17 cellular contexts compared by ENCODE assay signal in genomic region chrX:133639726-133640125, GRCh38.
DNase-seq lines count a peak whose midpoint lies in the region; ATAC-seq and TF ChIP-seq lines count a peak whose summit lies in the region.
"Had no signal": no experiment of that assay in that cellular context is flagged by ENCODE, and none has a peak within 500 bp of the region (broad histone marks: within the 10 kb centered on the region; RNA-seq: fewer than 3 reads in every experiment).

No MANE protein-coding gene starts in this region.

- H4K8ac ChIP-seq in mesendoderm (ENCODE audit: low read depth, low read length), result no peak overlapping the region

- H3K4me1 Mint-ChIP-seq in endodermal cell (peaks cover 28% of the 10 kb centered on the region), type B pancreatic cell (ENCODE audit: unreplicated experiment) (peaks cover 35% of the 10 kb centered on the region)

- H3K9me3 Mint-ChIP-seq in endodermal cell, result no peaks in the 10 kb centered on the region
- no peaks in the 10 kb centered on the region for H3K9me3 Mint-ChIP-seq in type B pancreatic cell
- H3K9me3 Mint-ChIP-seq: CD8-positive, alpha-beta T cell had no signal

- H3K27ac ChIP-seq in PC-3 (ENCODE audit: low read length) (peak overlapping the region; percentile 93; the same call in 1 of the 2 replicates), endodermal cell (ENCODE audit: low read depth, low read length) (peak overlapping the region; percentile 87), mesendoderm (ENCODE audit: low read depth, low read length) (peak overlapping the region; percentile 84)
- H3K27ac ChIP-seq: PC-9 had no signal

- no peak overlapping the region for H2BK5ac ChIP-seq in mesendoderm (ENCODE audit: low read length)

- H3K27me3 Mint-ChIP-seq in endodermal cell (ENCODE audit: insufficient read depth), result no peaks in the 10 kb centered on the region
- no peaks in the 10 kb centered on the region for H3K27me3 Mint-ChIP-seq in type B pancreatic cell

- whole genome bisulfite sequencing in endodermal cell (ENCODE audit: insufficient coverage in 1 of 2, insufficient read length in 1 of 2), 2 experiments, result 69% methylated on average over 2 of the region's 2 CpGs; no CpG with 5 or more reads in 1 of the 2 experiments
- WGBS in mesendoderm (ENCODE audit: extremely low coverage, insufficient coverage, low lambda C conversion rate), result no CpG with 5 or more reads among the region's 2 CpGs

- H2AK5ac ChIP-seq in mesendoderm (ENCODE audit: low read length), result no peak overlapping the region

- H3K4me3 ChIP-seq in PC-3 (ENCODE audit: low read length) (no peak overlapping the region), endodermal cell (ENCODE audit: low read length) (no peak overlapping the region), mesendoderm (ENCODE audit: low read length) (no peak overlapping the region)
- H3K4me3 ChIP-seq: K562, PC-9 had no signal

- no peaks in the 10 kb centered on the region for H4K20me1 ChIP-seq in PC-3 (ENCODE audit: low read length)

- H3K23ac ChIP-seq in mesendoderm (ENCODE audit: low read length), result no peak overlapping the region

- H3K27ac Mint-ChIP-seq in endodermal cell (peak overlapping the region; percentile 41), type B pancreatic cell (peak overlapping the region; percentile 64)
- H3K27ac Mint-ChIP-seq: CD8-positive, alpha-beta T cell had no signal

- ATAC-seq in PC-3, result no peak
- ATAC-seq in HG02885 (IDR thresholded peaks at IDR 0.05; ENCODE audit: poor library complexity, unreplicated experiment), result no peak
- ATAC-seq in HG03280 (IDR thresholded peaks at IDR 0.05; ENCODE audit: unreplicated experiment), result no peak
- ATAC-seq: CD8-positive, alpha-beta T cell; K562; Right ventricle myocardium inferior had no signal

- POLR2A ChIA-PET in PC-3 (lab: Charles Lee; ENCODE audit: unreplicated experiment), result no interaction called here

- H3K9me2 ChIP-seq in PC-3 (replicated peaks; ENCODE audit: low read length), result no peaks in the 10 kb centered on the region
- H3K9me2 ChIP-seq: SK-N-SH had no signal

- CTCF ChIA-PET in PC-3 (lab: Charles Lee), result no interaction called here

- no peak overlapping the region for H3K56ac ChIP-seq in mesendoderm (ENCODE audit: low read length)

- H2BK15ac ChIP-seq in mesendoderm (replicated peaks; ENCODE audit: low read depth), result no peak overlapping the region

- no peak overlapping the region for H4K5ac ChIP-seq in mesendoderm (ENCODE audit: low read length)

- H2BK120ac ChIP-seq in mesendoderm (ENCODE audit: low read depth, low read length), result no peak overlapping the region

- no peak for TF ChIP-seq CTCF in PC-3 (conservative IDR thresholded peaks at IDR 0.05; ENCODE audit: low read depth, low read length)
- no peak for TF ChIP-seq CTCF in endodermal cell (conservative IDR thresholded peaks at IDR 0.05)
- no peak for TF ChIP-seq CTCF in type B pancreatic cell (conservative IDR thresholded peaks at IDR 0.05)

- H3K4me1 ChIP-seq in PC-3 (ENCODE audit: insufficient read depth, low read length), result peaks cover 30% of the 10 kb centered on the region
- no peaks in the 10 kb centered on the region for H3K4me1 ChIP-seq in endodermal cell (ENCODE audit: control insufficient read depth, insufficient read depth, low read length)
- no peaks in the 10 kb centered on the region for H3K4me1 ChIP-seq in mesendoderm (ENCODE audit: control insufficient read depth, low read depth, low read length)

- intact Hi-C loops in PC-3 (cut with micrococcal nuclease), result loop anchor here (2.0 to 5.0 kb wide), 2 partner anchors 42 to 59 kb away; no protein-coding TSS in a partner anchor

- H3K9ac ChIP-seq in PC-3 (ENCODE audit: low read length), result no peak overlapping the region
- H3K9ac ChIP-seq in endodermal cell (ENCODE audit: extremely low read depth, low read length, poor library complexity, severe bottlenecking), result no peak overlapping the region
- no peak overlapping the region for H3K9ac ChIP-seq in mesendoderm (ENCODE audit: low read length)
- H3K9ac ChIP-seq: SK-N-SH had no signal

- H3K79me2 ChIP-seq in PC-3 (ENCODE audit: low read length), result no peaks in the 10 kb centered on the region
- H3K79me2 ChIP-seq in mesendoderm (ENCODE audit: control insufficient read depth, insufficient read depth, low read length), result no peaks in the 10 kb centered on the region

- DNase-seq in PC-3 (no peak), endodermal cell (no peak), mesendoderm (peak; percentile 18), type B pancreatic cell (ENCODE audit: extremely low spot score, unreplicated experiment) (no peak), NCI-H345 (lab: John Stamatoyannopoulos, UW) (no peak)
- DNase-seq: CD8-positive, alpha-beta T cell; DMS 273 treated with DMSO at 0.1 percent for 48 hours; HCEC 1CT; NCI-H1436 treated with DMSO at 0.1 percent for 48 hours; NCI-H2081; NCI-H526; SK-N-SH had no signal

- no peaks in the 10 kb centered on the region for H3K79me1 ChIP-seq in mesendoderm (ENCODE audit: low read length)

- no peak overlapping the region for H3K4ac ChIP-seq in mesendoderm (ENCODE audit: low read depth, low read length)

- H3K9me3 ChIP-seq in PC-3 (ENCODE audit: low read length) (no peaks in the 10 kb centered on the region), endodermal cell (ENCODE audit: control insufficient read depth, low read length) (no peaks in the 10 kb centered on the region)
- H3K9me3 ChIP-seq: SK-N-SH had no signal

- H3K27me3 ChIP-seq in PC-3 (ENCODE audit: low read length) (no peaks in the 10 kb centered on the region), endodermal cell (ENCODE audit: control insufficient read depth, insufficient read depth, low read length, poor library complexity, severe bottlenecking) (no peaks in the 10 kb centered on the region), mesendoderm (ENCODE audit: insufficient read depth, low read length, poor library complexity) (no peaks in the 10 kb centered on the region)

- H3K36me3 ChIP-seq in PC-3 (ENCODE audit: low read depth, low read length) (no peaks in the 10 kb centered on the region), endodermal cell (ENCODE audit: control insufficient read depth, insufficient read depth, low read length) (no peaks in the 10 kb centered on the region), mesendoderm (ENCODE audit: control insufficient read depth, insufficient read depth, low read length) (no peaks in the 10 kb centered on the region)

- no TSS peak for BruUV-seq in PC-3 (replicated peaks; lab: Mats Ljungman, UMichigan)

- H3K18ac ChIP-seq in mesendoderm (ENCODE audit: low read length), result no peak overlapping the region

- H3F3A ChIP-seq in PC-3 (ENCODE audit: low read length, unreplicated experiment), result no peaks in the 10 kb centered on the region

- no peak overlapping the region for H2AFZ ChIP-seq in PC-3 (ENCODE audit: low read length)
- H2AFZ ChIP-seq: PC-9 had no signal

- no peak overlapping the region for H3K4me3 Mint-ChIP-seq in endodermal cell
- H3K4me3 Mint-ChIP-seq in type B pancreatic cell, result peak overlapping the region; percentile 2
- H3K4me3 Mint-ChIP-seq: CD8-positive, alpha-beta T cell had no signal

- no peaks in the 10 kb centered on the region for H3K36me3 Mint-ChIP-seq in endodermal cell (ENCODE audit: low read depth)
- H3K36me3 Mint-ChIP-seq in type B pancreatic cell, result peaks cover 4% of the 10 kb centered on the region
- H3K36me3 Mint-ChIP-seq: CD8-positive, alpha-beta T cell had no signal

- peak overlapping the region; percentile 50 for H3K4me2 ChIP-seq in PC-3 (ENCODE audit: low read length)
- H3K4me2 ChIP-seq in mesendoderm (ENCODE audit: low read length), result no peak overlapping the region
- H3K4me2 ChIP-seq: PC-9, SK-N-SH had no signal
